ENCODE assay signal across 8 cellular contexts in genomic region chr2:159290289-159290907, GRCh38. TPM values are rescaled to one million over a fixed set of nuclear protein-coding genes. Genes with fewer than 3 reads are reported as not detected.
A peak's percentile ranks its signal among the peaks of the same experiment; 100 is the strongest.
DNase-seq lines count a peak whose midpoint lies in the region; ATAC-seq and TF ChIP-seq lines count a peak whose summit lies in the region.

No MANE protein-coding gene starts in this region.

- WGBS in SK-N-SH (ENCODE audit: low lambda C conversion rate) = 42% methylated on average over 7 of the region's 7 CpGs

- peaks cover 9 to 13% of the 10 kb centered on the region in 2 experiments; a peak in 3 of 4 replicates for H3K4me1 ChIP-seq in SK-N-SH (ENCODE audit: control insufficient read depth in 1 of 2, insufficient read depth in 2 of 2, low read depth in 1 of 2, low read length in 1 of 2)

- no peak overlapping the region for H3K9ac ChIP-seq in SK-N-SH

- ATAC-seq in left colon = no peak
- no peak for ATAC-seq in esophagus mucosa
- no peak for ATAC-seq in HG03460 (IDR thresholded peaks at IDR 0.05; ENCODE audit: unreplicated experiment)

- peak; percentile 27; the same call in 1 of the 2 replicates for TF ChIP-seq RAD21 in SK-N-SH (IDR thresholded peaks at IDR 0.05; ENCODE audit: low read length)

- peak in 1 of 2 experiments; percentile 28; a peak in 2 of 4 replicates for TF ChIP-seq EP300 in SK-N-SH (IDR thresholded peaks at IDR 0.05; ENCODE audit: borderline replicate concordance in 1 of 2, low read depth in 1 of 2, low read length in 1 of 2)

- DNase-seq in DMS53 treated with DMSO at 0.1 percent for 48 hours (lab: John Stamatoyannopoulos, UW; ENCODE audit: unreplicated experiment) (peak; percentile 67), SK-N-SH (peak; percentile 57), glomerular visceral epithelial cell (ENCODE audit: extremely low spot score) (peak; percentile 80), GM19238 (ENCODE audit: insufficient read length, low spot score) (no peak), left colon (no peak)

- H3K4me3 ChIP-seq in SK-N-SH (ENCODE audit: low read depth in 2 of 2, low read length in 1 of 2) = no peak overlapping the region

- H3F3A ChIP-seq in SK-N-SH (replicated peaks; ENCODE audit: insufficient read depth) = peaks cover 7% of the 10 kb centered on the region

- CTCF ChIA-PET in SK-N-SH (lab: Yijun Ruan, JAX) = interaction anchor here (1.3 to 1.4 kb wide), 2 partner anchors 16 to 172 kb away, joined by 3 to 4 read pairs; no protein-coding TSS in a partner anchor

- no peak for TF ChIP-seq CTCF in SK-N-SH (IDR thresholded peaks at IDR 0.05)

- H3K27ac ChIP-seq in KOPT-K1 (ENCODE audit: low read depth, low read length, poor library complexity, severe bottlenecking) (peak overlapping the region; percentile 30), SK-N-SH (ENCODE audit: low read depth in 2 of 2, low read length in 1 of 2) (peak overlapping the region in 1 of 2 experiments; percentile 7; a peak in 1 of 4 replicates)

- no peaks in the 10 kb centered on the region for H4K20me1 ChIP-seq in SK-N-SH (ENCODE audit: insufficient read depth)

- no peak overlapping the region for H3K4me2 ChIP-seq in SK-N-SH

- no peaks in the 10 kb centered on the region for H3K9me2 ChIP-seq in SK-N-SH

- POLR2A ChIA-PET in SK-N-SH (lab: Yijun Ruan, JAX) = interaction anchor here (0.9 to 1.1 kb wide), 2 partner anchors 160 to 422 kb away, joined by 3 to 4 read pairs; partner anchors contain the start of gene MARCHF7

- H2AFZ ChIP-seq in SK-N-SH (ENCODE audit: low read depth) = no peak overlapping the region

- intact Hi-C loops in left colon (cut with DNase I, micrococcal nuclease) = no loop called here

- no peaks in the 10 kb centered on the region for H3K36me3 ChIP-seq in KOPT-K1 (ENCODE audit: insufficient read depth, low read length)
- H3K36me3 ChIP-seq in SK-N-SH (replicated peaks in 1 of 2; ENCODE audit: control insufficient read depth in 1 of 2, insufficient read depth in 2 of 2, low read length in 1 of 2) = no peaks in the 10 kb centered on the region

- no peaks in the 10 kb centered on the region for H3K27me3 ChIP-seq in SK-N-SH (ENCODE audit: insufficient read depth)

- peaks cover 9% of the 10 kb centered on the region; the same call in 1 of the 2 replicates for H3K79me2 ChIP-seq in SK-N-SH (ENCODE audit: insufficient read depth)

- H3K9me3 ChIP-seq in KOPT-K1 (ENCODE audit: insufficient read depth, low read length, poor library complexity, severe bottlenecking) (no peaks in the 10 kb centered on the region), SK-N-SH (no peaks in the 10 kb centered on the region)

TF ChIP-seq in SK-N-SH, 30 proteins besides CTCF, POLR2A, EP300 and RAD21:
- TF ChIP-seq, protein P1, sequence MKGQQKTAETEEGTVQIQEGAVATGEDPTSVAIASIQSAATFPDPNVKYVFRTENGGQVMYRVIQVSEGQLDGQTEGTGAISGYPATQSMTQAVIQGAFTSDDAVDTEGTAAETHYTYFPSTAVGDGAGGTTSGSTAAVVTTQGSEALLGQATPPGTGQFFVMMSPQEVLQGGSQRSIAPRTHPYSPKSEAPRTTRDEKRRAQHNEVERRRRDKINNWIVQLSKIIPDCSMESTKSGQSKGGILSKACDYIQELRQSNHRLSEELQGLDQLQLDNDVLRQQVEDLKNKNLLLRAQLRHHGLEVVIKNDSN (IDR thresholded peaks at IDR 0.05; ENCODE audit: borderline replicate concordance, low read depth) = no peak
- TF ChIP-seq GATA2 (CRISPR knock-in tag; IDR thresholded peaks at IDR 0.05) (peak; percentile 93), TCF12 (IDR thresholded peaks at IDR 0.05) (peak; percentile 80), NFIC (IDR thresholded peaks at IDR 0.05; ENCODE audit: borderline replicate concordance) (peak; percentile 92), ELF1 (IDR thresholded peaks at IDR 0.05) (no peak), PBX3 (IDR thresholded peaks at IDR 0.05) (no peak), MXI1 (IDR thresholded peaks at IDR 0.05; ENCODE audit: low read depth, low read length) (peak; percentile 42; the same call in 1 of the 2 replicates), TAF1 (IDR thresholded peaks at IDR 0.05; ENCODE audit: borderline replicate concordance, low read depth, low read length) (no peak), SIN3A (IDR thresholded peaks at IDR 0.05; ENCODE audit: borderline replicate concordance, low read depth, low read length) (no peak), CHD2 (IDR thresholded peaks at IDR 0.05; ENCODE audit: low read length, partially characterized antibody) (peak; percentile 44), POLR2AphosphoS5 (IDR thresholded peaks at IDR 0.05; ENCODE audit: low read depth, low read length) (peak; percentile 31; the same call in 1 of the 2 replicates), IRF3 (IDR thresholded peaks at IDR 0.05; ENCODE audit: low read depth, low read length) (no peak), JUND (IDR thresholded peaks at IDR 0.05) (peak; percentile 40), NRF1 (IDR thresholded peaks at IDR 0.05; ENCODE audit: low read depth, low read length) (no peak), RCOR1 (IDR thresholded peaks at IDR 0.05; ENCODE audit: low read length) (peak; percentile 27; the same call in 1 of the 2 replicates)
- TF ChIP-seq, protein P2, sequence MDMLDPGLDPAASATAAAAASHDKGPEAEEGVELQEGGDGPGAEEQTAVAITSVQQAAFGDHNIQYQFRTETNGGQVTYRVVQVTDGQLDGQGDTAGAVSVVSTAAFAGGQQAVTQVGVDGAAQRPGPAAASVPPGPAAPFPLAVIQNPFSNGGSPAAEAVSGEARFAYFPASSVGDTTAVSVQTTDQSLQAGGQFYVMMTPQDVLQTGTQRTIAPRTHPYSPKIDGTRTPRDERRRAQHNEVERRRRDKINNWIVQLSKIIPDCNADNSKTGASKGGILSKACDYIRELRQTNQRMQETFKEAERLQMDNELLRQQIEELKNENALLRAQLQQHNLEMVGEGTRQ (IDR thresholded peaks at IDR 0.05; ENCODE audit: borderline replicate concordance, low read depth, low read length) = no peak

RNA-seq across cellular contexts. Expression of gene WDSUB1, which starts 3.9 kb away (rescaled TPM):
- polyA plus RNA-seq in SK-N-SH (2012; rRNA removed) = 5.3 and 5.8 TPM in 2 replicates
- polyA plus RNA-seq in SK-N-SH (2012; cell fraction: cytosol; rRNA removed) = 6.8 TPM in 2 replicates
- 4.9 and 7.8 TPM in 2 replicates for polyA plus RNA-seq in SK-N-SH (2012; cell fraction: nucleus; rRNA removed)
- total RNA-seq in left colon = 1 to 10 TPM; 8.1 to 8.6 TPM
- total RNA-seq in esophagus mucosa = 7.5 TPM

Comparison
In these comparisons a context has a peak if more than half of its experiments do, and no peak if none do; other contexts are left out.
1. DNase-seq: peak in DMS53 treated with DMSO at 0.1 percent for 48 hours (single experiment), SK-N-SH (single experiment) and glomerular visceral epithelial cell (single experiment); none in GM19238 (single experiment) and left colon (0 of 2).